ENCODE assay signal across 16 cellular contexts in the genomic region with DNA sequence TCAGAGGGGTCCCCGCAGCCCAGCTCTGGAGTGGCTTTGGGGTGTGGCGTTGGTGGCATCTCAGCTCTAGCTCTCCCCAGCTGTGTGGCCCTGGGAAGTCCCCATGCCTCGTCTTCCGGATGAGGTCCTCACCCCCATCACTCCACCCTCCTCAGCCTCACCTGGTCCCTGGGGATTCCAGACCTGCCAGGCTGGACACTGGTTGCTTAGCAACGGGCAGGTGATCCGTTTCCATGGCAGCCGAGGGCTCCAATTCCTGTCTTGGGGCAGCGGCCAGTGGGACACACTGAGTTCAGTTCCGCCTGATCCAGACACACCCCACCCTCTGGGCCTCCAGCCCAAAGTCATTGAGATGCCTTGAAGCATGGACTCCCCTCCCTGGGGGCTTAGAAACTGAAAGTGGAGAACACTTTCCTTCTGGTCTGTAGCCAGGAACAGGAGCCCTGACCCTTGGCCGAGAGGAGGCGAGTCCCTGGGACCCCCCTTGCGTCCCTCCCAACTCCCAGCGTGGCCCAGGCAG. TPM values are rescaled to one million over a fixed set of nuclear protein-coding genes. Genes with fewer than 3 reads are reported as not detected.
A peak's percentile ranks its signal among the peaks of the same experiment; 100 is the strongest.
DNase-seq lines count a peak whose midpoint lies in the region; ATAC-seq, FAIRE-seq and TF ChIP-seq lines count a peak whose summit lies in the region.
"Had no signal": no experiment of that assay in that cellular context is flagged by ENCODE, and none has a peak within 500 bp of the region (broad histone marks: within the 10 kb centered on the region; RNA-seq: fewer than 3 reads in every experiment).

No MANE protein-coding gene starts in this region.

- H2AFZ ChIP-seq in mammary epithelial cell (ENCODE audit: low read depth, low read length): no peak overlapping the region

- H3K36me3 ChIP-seq in left ventricle myocardium inferior (peaks cover 40% of the 10 kb centered on the region), aorta (ENCODE audit: control insufficient read depth in 1 of 2, insufficient read depth in 2 of 2, low read length in 1 of 2) (no peaks in the 10 kb centered on the region), mammary epithelial cell (ENCODE audit: insufficient read depth, low read length) (no peaks in the 10 kb centered on the region)
- H3K36me3 ChIP-seq: HAP-1 had no signal

- peaks cover 29% of the 10 kb centered on the region for H3K9me3 ChIP-seq in left ventricle myocardium inferior (replicated peaks)
- H3K9me3 ChIP-seq in aorta (ENCODE audit: control insufficient read depth, low read length): peaks cover 2% of the 10 kb centered on the region
- H3K9me3 ChIP-seq in mammary epithelial cell (replicated peaks; ENCODE audit: insufficient read depth, low read length): peaks cover 15% of the 10 kb centered on the region

- intact Hi-C loops in left ventricle myocardium inferior (cut with micrococcal nuclease): no loop called here
- intact Hi-C loops in left cardiac atrium (cut with DNase I): no loop called here
- intact Hi-C loops in aorta (cut with DNase I): no loop called here
- intact Hi-C loops in mammary epithelial cell (cut with micrococcal nuclease): no loop called here

- H3K4me3 ChIP-seq in left ventricle myocardium inferior: no peak overlapping the region
- H3K4me3 ChIP-seq in aorta (ENCODE audit: low read length in 2 of 2): no peak overlapping the region
- no peak overlapping the region for H3K4me3 ChIP-seq in mammary epithelial cell (replicated peaks in 1 of 3; ENCODE audit: insufficient read depth in 1 of 3, low read depth in 2 of 3, low read length in 3 of 3)
- H3K4me3 ChIP-seq: HAP-1, lung had no signal

- no peak for FAIRE-seq in GM19239 (lab: Jason Lieb, UNC)

- ATAC-seq in left cardiac atrium (no peak), aorta (ENCODE audit: low FRiP score) (peak; percentile 22)
- ATAC-seq: activated CD8-positive, alpha-beta T cell treated with anti-CD3 and anti-CD28 coated beads, Interleukin-2, amount 10 ng/mL, durations not matched to agents 7 days and 5 days had no signal

- in situ Hi-C loops in mammary epithelial cell (cut with MboI; ENCODE audit: low sequenced_read_pairs in 2 of 2): loop anchor here in 1 of 2 donors (25.0 kb wide), 1 partner anchor 156 kb away; the partner anchor contains the start of gene HCN2

- dilution Hi-C loops in mammary epithelial cell (cut with HindIII; ENCODE audit: low sequenced_read_pairs): loop anchor here (10.0 kb wide), 1 partner anchor 88 kb away; no protein-coding TSS in a partner anchor

- no peak for TF ChIP-seq CTCF in left ventricle myocardium inferior (IDR thresholded peaks at IDR 0.05; ENCODE audit: borderline replicate concordance)
- no peak for TF ChIP-seq CTCF in mammary epithelial cell (conservative IDR thresholded peaks at IDR 0.05 in 1 of 2, IDR thresholded peaks at IDR 0.05 in 1 of 2; ENCODE audit: extremely low read depth in 1 of 2, insufficient read depth in 1 of 2, low read depth in 1 of 2, low read length in 2 of 2)

- no peak overlapping the region for H3K27ac ChIP-seq in left ventricle myocardium inferior (replicated peaks)
- H3K27ac ChIP-seq in aorta (ENCODE audit: low read depth in 1 of 2, low read length in 2 of 2): no peak overlapping the region
- H3K27ac ChIP-seq in mammary epithelial cell (ENCODE audit: insufficient read depth, low read depth, low read length): no peak overlapping the region

- H3K9ac ChIP-seq in mammary epithelial cell (ENCODE audit: insufficient read depth, low read length): no peak overlapping the region

- CTCF ChIA-PET in mammary epithelial cell (lab: Charles Lee; ENCODE audit: low non-redundant PET): no interaction called here

- BruUV-seq in mammary epithelial cell (replicated peaks; lab: Mats Ljungman, UMichigan): no TSS peak

- DNase-seq in left ventricle myocardium inferior: peak; percentile 38
- no peak for DNase-seq in left cardiac atrium
- peak; percentile 25 for DNase-seq in NCI-H526 treated with DMSO at 0.1 percent for 48 hours (lab: John Stamatoyannopoulos, UW)
- DNase-seq in kidney tubule cell (ENCODE audit: low spot score): peak; percentile 22
- no peak for DNase-seq in aorta
- DNase-seq in GM19239 (ENCODE audit: insufficient read length, low spot score): no peak
- DNase-seq in hippocampal formation (lab: John Stamatoyannopoulos, UW): no peak
- DNase-seq in mammary epithelial cell: no peak
- DNase-seq: activated CD8-positive, alpha-beta T cell treated with anti-CD3 and anti-CD28 coated beads, Interleukin-2, amount 10 ng/mL, durations not matched to agents 7 days and 5 days; NCI-H1694; posterior cingulate gyrus; stimulated activated CD4-positive, alpha-beta T cell treated with anti-CD3 and anti-CD28 coated beads, Interleukin-2, amount 100 ng/mL, for 24 hours had no signal

- H3K4me2 ChIP-seq in mammary epithelial cell (ENCODE audit: insufficient read depth, low read depth, low read length): no peak overlapping the region

- H3K4me1 ChIP-seq in left ventricle myocardium inferior: peaks cover 4% of the 10 kb centered on the region
- no peaks in the 10 kb centered on the region for H3K4me1 ChIP-seq in aorta (ENCODE audit: control insufficient read depth in 1 of 2, insufficient read depth in 2 of 2, low read length in 2 of 2)
- H3K4me1 ChIP-seq in mammary epithelial cell (ENCODE audit: insufficient read depth, low read length): no peaks in the 10 kb centered on the region
- H3K4me1 ChIP-seq: HAP-1 had no signal

- no peaks in the 10 kb centered on the region for H4K20me1 ChIP-seq in mammary epithelial cell (ENCODE audit: insufficient read depth, low read length)

- H3K79me2 ChIP-seq in mammary epithelial cell (ENCODE audit: insufficient read depth, low read length): no peaks in the 10 kb centered on the region

- peaks cover 6% of the 10 kb centered on the region for H3K27me3 ChIP-seq in left ventricle myocardium inferior (ENCODE audit: low read depth)
- no peaks in the 10 kb centered on the region for H3K27me3 ChIP-seq in aorta (ENCODE audit: control insufficient read depth in 1 of 2, insufficient read depth in 2 of 2, low read length in 1 of 2)
- no peaks in the 10 kb centered on the region for H3K27me3 ChIP-seq in mammary epithelial cell (ENCODE audit: insufficient read depth, low read length)

- 72 to 77% methylated on average over 13 of the region's 13 CpGs for WGBS in aorta, 2 donors
- 96% methylated on average over 4 of the region's 13 CpGs for WGBS in mammary epithelial cell (ENCODE audit: low coverage, missing lambda C conversion rate)

RNA-seq across cellular contexts. Expression of gene MISP, which starts 7.7 kb away (rescaled TPM):
- total RNA-seq in left ventricle myocardium inferior (not detected), left cardiac atrium (under 1 TPM in 1 of 2 donors, not detected in 1; 0.18 TPM), aorta (under 1 TPM in 1 of 2 donors, not detected in 1; 0.12 TPM), mammary epithelial cell (10 to 100 TPM; 15.3 to 21.0 TPM)
- polyA plus RNA-seq in aorta (10 to 100 TPM in 1 of 2 donors, 1 to 10 TPM in 1; 1.0 to 53.3 TPM), mammary epithelial cell (13.8 TPM)
- 8.1 TPM for polyA minus RNA-seq in mammary epithelial cell
- total RNA-seq: activated CD8-positive, alpha-beta T cell treated with anti-CD3 and anti-CD28 coated beads, Interleukin-2, amount 10 ng/mL, durations not matched to agents 7 days and 5 days; RPMI7951 had no signal

RNA-seq across cellular contexts. Expression of gene PALM, which starts 34.5 kb away (rescaled TPM):
- 26.8 TPM for total RNA-seq in left ventricle myocardium inferior
- 10 to 100 TPM; 48.9 to 49.7 TPM for total RNA-seq in left cardiac atrium
- 10 to 100 TPM; 27.5 to 75.1 TPM for total RNA-seq in aorta
- polyA plus RNA-seq in aorta: 1 to 10 TPM in 1 of 2 donors, under 1 TPM in 1; 0.59 to 2.5 TPM
- total RNA-seq in mammary epithelial cell: 1 to 10 TPM in 1 of 2 donors, under 1 TPM in 1; 0.33 to 1.0 TPM
- polyA plus RNA-seq in mammary epithelial cell: not detected
- polyA minus RNA-seq in mammary epithelial cell: not detected
- total RNA-seq: activated CD8-positive, alpha-beta T cell treated with anti-CD3 and anti-CD28 coated beads, Interleukin-2, amount 10 ng/mL, durations not matched to agents 7 days and 5 days; HT1080; RPMI7951 had no signal

RNA-seq across cellular contexts. Expression of gene PRSS57, which starts 48.0 kb away (rescaled TPM):
- total RNA-seq in left ventricle myocardium inferior: not detected
- not detected for total RNA-seq in left cardiac atrium
- total RNA-seq in aorta: not detected
- polyA plus RNA-seq in aorta: not detected
- not detected for total RNA-seq in mammary epithelial cell
- polyA plus RNA-seq in mammary epithelial cell: not detected
- not detected for polyA minus RNA-seq in mammary epithelial cell
- total RNA-seq: activated CD8-positive, alpha-beta T cell treated with anti-CD3 and anti-CD28 coated beads, Interleukin-2, amount 10 ng/mL, durations not matched to agents 7 days and 5 days; HT1080; RPMI7951 had no signal

RNA-seq across cellular contexts. Expression of gene PTBP1, which starts 54.0 kb away (rescaled TPM):
- total RNA-seq in left ventricle myocardium inferior: 55.6 TPM
- total RNA-seq in left cardiac atrium: 100 to 1,000 TPM in 1 of 2 donors, 10 to 100 TPM in 1; 90.1 to 131 TPM
- total RNA-seq in aorta: 100 to 1,000 TPM; 192 to 218 TPM
- polyA plus RNA-seq in aorta: 10 to 100 TPM; 46.7 to 90.4 TPM
- 100 to 1,000 TPM in 1 of 2 donors, 10 to 100 TPM in 1; 88.9 to 383 TPM for total RNA-seq in mammary epithelial cell
- polyA plus RNA-seq in mammary epithelial cell: 214 TPM
- polyA minus RNA-seq in mammary epithelial cell: 178 TPM

Comparison
In these comparisons a context has a peak if more than half of its experiments do, and no peak if none do; other contexts are left out.
1. DNase-seq: peak in left ventricle myocardium inferior (single experiment), NCI-H526 treated with DMSO at 0.1 percent for 48 hours (single experiment) and kidney tubule cell (single experiment); none in left cardiac atrium (single experiment), aorta (0 of 2), GM19239 (single experiment), hippocampal formation (0 of 2) and mammary epithelial cell (single experiment).
2. RNA of gene MISP, which starts 7.7 kb away (total RNA-seq): 15.3 to 21.0 TPM in mammary epithelial cell; 0.18 TPM in left cardiac atrium, 0.12 TPM in aorta and not detected in left ventricle myocardium inferior (single experiment); every median in the first group is over 10 times any median in the second.
3. RNA of gene PALM, which starts 34.5 kb away (total RNA-seq): 27.5 to 75.1 TPM in aorta, 48.9 to 49.7 TPM in left cardiac atrium and 26.8 TPM in left ventricle myocardium inferior (single experiment); 0.33 to 1.0 TPM in mammary epithelial cell; every median in the first group is over 10 times any median in the second.